16 cellular contexts compared by ENCODE assay signal in genomic region chr14:101968186-101968585, GRCh38. TPM values are rescaled to one million over a fixed set of nuclear protein-coding genes. Genes with fewer than 3 reads are reported as not detected.
DNase-seq lines count a peak whose midpoint lies in the region; ATAC-seq, FAIRE-seq and TF ChIP-seq lines count a peak whose summit lies in the region.
"Had no signal": no experiment of that assay in that cellular context is flagged by ENCODE, and none has a peak within 500 bp of the region (broad histone marks: within the 10 kb centered on the region; RNA-seq: fewer than 3 reads in every experiment).

No MANE protein-coding gene starts in this region.

- CTCF ChIA-PET in activated CD4-positive, alpha-beta T cell treated with anti-CD3 and anti-CD28 coated beads for 36 hours (lab: Charles Lee) = no interaction called here
- CTCF ChIA-PET in K562 (lab: Yijun Ruan, JAX; ENCODE audit: low intra/inter-chr PET ratio) = no interaction called here

- ATAC-seq in activated CD4-positive, alpha-beta T cell treated with anti-CD3 and anti-CD28 coated beads for 36 hours = no peak
- ATAC-seq in K562 (no peak), HG03280 (IDR thresholded peaks at IDR 0.05; ENCODE audit: unreplicated experiment) (no peak)

- TF ChIP-seq POLR2A in K562 (conservative IDR thresholded peaks at IDR 0.05) = no peak

- H3K9ac ChIP-seq in H9 (ENCODE audit: extremely low read depth, insufficient read length, low read length) = no peak overlapping the region
- no peak overlapping the region; a peak in 1 of 4 replicates for H3K9ac ChIP-seq in K562 (ENCODE audit: insufficient read depth in 1 of 2, low read depth in 2 of 2, low read length in 2 of 2)

- H4K91ac ChIP-seq in H9 (ENCODE audit: insufficient read length, low read depth, low read length) = no peak overlapping the region

- H2BK20ac ChIP-seq in H9 (ENCODE audit: low read depth, low read length, poor library complexity, severe bottlenecking) = no peak overlapping the region

- H3K4me2 ChIP-seq in H9 (ENCODE audit: insufficient read depth, insufficient read length, low read length) (no peak overlapping the region), K562 (ENCODE audit: insufficient read depth, low read length) (peak overlapping the region; percentile 1; the same call in 1 of the 2 replicates), osteoblast (ENCODE audit: insufficient read depth, low read length) (peak overlapping the region; percentile 82)

- POLR2A ChIA-PET in activated CD4-positive, alpha-beta T cell treated with anti-CD3 and anti-CD28 coated beads for 36 hours (lab: Charles Lee) = interaction anchor here (0.7 kb wide), 1 partner anchor 101 kb away, joined by 3 read pairs; no protein-coding TSS in a partner anchor
- POLR2A ChIA-PET in K562 (lab: Yijun Ruan, JAX) = interaction anchor here (1.2 to 2.0 kb wide), 2 partner anchors 11 to 261 kb away, joined by 3 to 6 read pairs; no protein-coding TSS in a partner anchor

- H3T11ph ChIP-seq in H9 (ENCODE audit: low read length) = no peak overlapping the region

- H4K5ac ChIP-seq in H9 (ENCODE audit: insufficient read length, low read depth, low read length) = no peak overlapping the region

- no peak overlapping the region for H2BK120ac ChIP-seq in H9 (ENCODE audit: low read depth, low read length, poor library complexity, severe bottlenecking)

- H3K27me3 Mint-ChIP-seq in activated CD4-positive, alpha-beta T cell treated with anti-CD3 and anti-CD28 coated beads for 36 hours = no peaks in the 10 kb centered on the region
- peaks cover 9% of the 10 kb centered on the region for H3K27me3 Mint-ChIP-seq in H9 (ENCODE audit: low read depth)

- no CpG with 5 or more reads among the region's 4 CpGs for WGBS in H9 (ENCODE audit: extremely low coverage, insufficient read length, low lambda C conversion rate)
- 75% methylated on average over 2 of the region's 4 CpGs for WGBS in K562 (ENCODE audit: insufficient coverage, low coverage, missing lambda C conversion rate)

- no peak overlapping the region for H3K4ac ChIP-seq in H9 (ENCODE audit: low read depth, low read length)

- peaks cover 4% of the 10 kb centered on the region for H3K79me1 ChIP-seq in H9 (ENCODE audit: insufficient read depth, low read depth, low read length, poor library complexity, severe bottlenecking)

- intact Hi-C loops in activated CD4-positive, alpha-beta T cell treated with anti-CD3 and anti-CD28 coated beads for 36 hours (cut with DNase I, micrococcal nuclease) = loop anchor here in 1 of 2 experiments (10.0 kb wide), 1 partner anchor 547 kb away; no protein-coding TSS in a partner anchor
- intact Hi-C loops in K562 (cut with micrococcal nuclease) = loop anchor here (10.0 kb wide), 1 partner anchor 537 kb away; the partner anchor contains the start of gene ANKRD9

- H2AFZ ChIP-seq in H9 (ENCODE audit: low read length) = no peak overlapping the region
- no peak overlapping the region for H2AFZ ChIP-seq in K562 (ENCODE audit: low read depth, low read length)
- no peak overlapping the region for H2AFZ ChIP-seq in osteoblast (ENCODE audit: low read length)

- peaks cover 14% of the 10 kb centered on the region for H3K23me2 ChIP-seq in H9 (ENCODE audit: insufficient read length, low read depth, low read length, poor library complexity, severe bottlenecking)

- no peak for TF ChIP-seq EP300 in K562 (IDR thresholded peaks at IDR 0.05; ENCODE audit: low read length)

- no peaks in the 10 kb centered on the region for H4K20me1 ChIP-seq in H9 (ENCODE audit: control insufficient read depth, insufficient read depth, insufficient read length)
- peaks cover 7% of the 10 kb centered on the region; the same call in 1 of the 2 replicates for H4K20me1 ChIP-seq in K562 (replicated peaks; ENCODE audit: control insufficient read depth, insufficient read depth, low read length)
- H4K20me1 ChIP-seq in osteoblast (ENCODE audit: insufficient read depth, low read length) = peaks cover 15% of the 10 kb centered on the region

- H3K4me1 Mint-ChIP-seq in activated CD4-positive, alpha-beta T cell treated with anti-CD3 and anti-CD28 coated beads for 36 hours = peaks cover 55% of the 10 kb centered on the region
- peaks cover 24 to 26% of the 10 kb centered on the region in 2 experiments for H3K4me1 Mint-ChIP-seq in H9

- H3K9me3 ChIP-seq in H9 (ENCODE audit: control insufficient read depth, low read depth, low read length) (no peaks in the 10 kb centered on the region), K562 (replicated peaks; ENCODE audit: control insufficient read depth, insufficient read depth, low read depth, low read length) (no peaks in the 10 kb centered on the region), osteoblast (ENCODE audit: low read depth, low read length) (no peaks in the 10 kb centered on the region)
- H3K9me3 ChIP-seq: tibial artery had no signal

- H3K79me2 ChIP-seq in H9 (ENCODE audit: insufficient read depth, low read length) (peaks cover 41% of the 10 kb centered on the region; the same call in 1 of the 2 replicates), K562 (ENCODE audit: control insufficient read depth, insufficient read depth, low read length) (peaks cover 83% of the 10 kb centered on the region), osteoblast (ENCODE audit: insufficient read depth, low read length) (peaks cover 81% of the 10 kb centered on the region)

- H4K8ac ChIP-seq in H9 (replicated peaks; ENCODE audit: insufficient read length, low read depth, low read length) = no peak overlapping the region

- peak overlapping the region; percentile 14 for H3K27ac Mint-ChIP-seq in activated CD4-positive, alpha-beta T cell treated with anti-CD3 and anti-CD28 coated beads for 36 hours
- peak overlapping the region; percentile 3 to 59 (median 39); a peak in 3 of 7 replicates for H3K27ac Mint-ChIP-seq in H9

- in situ Hi-C loops in K562 (cut with MboI) = no loop called here

- no TSS peak for BruUV-seq in K562 (replicated peaks; lab: Mats Ljungman, UMichigan)

- TF ChIP-seq CTCF in H9 (conservative IDR thresholded peaks at IDR 0.05) = no peak
- TF ChIP-seq CTCF in K562 (IDR thresholded peaks at IDR 0.05 in 2 of 3, conservative IDR thresholded peaks at IDR 0.05 in 1 of 3; ENCODE audit: insufficient read depth in 2 of 3, low read depth in 1 of 3, low read length in 3 of 3) = no peak
- TF ChIP-seq CTCF in osteoblast (IDR thresholded peaks at IDR 0.05; ENCODE audit: extremely low read depth, low read depth, low read length) = no peak

- H3K9me3 Mint-ChIP-seq in activated CD4-positive, alpha-beta T cell treated with anti-CD3 and anti-CD28 coated beads for 36 hours (ENCODE audit: low read depth) = no peaks in the 10 kb centered on the region
- H3K9me3 Mint-ChIP-seq in H9 = no peaks in the 10 kb centered on the region

- peaks cover 37% of the 10 kb centered on the region for H3K36me3 ChIP-seq in K562 (ENCODE audit: control insufficient read depth, insufficient read depth, low read length)
- peaks cover 26% of the 10 kb centered on the region for H3K36me3 ChIP-seq in osteoblast (ENCODE audit: insufficient read depth, low read length)

- H3K18ac ChIP-seq in H9 (ENCODE audit: insufficient read length, low read depth, low read length) = no peak overlapping the region

- H3K36me3 Mint-ChIP-seq in activated CD4-positive, alpha-beta T cell treated with anti-CD3 and anti-CD28 coated beads for 36 hours (ENCODE audit: low read depth) = peaks cover 19% of the 10 kb centered on the region
- H3K36me3 Mint-ChIP-seq in H9 (ENCODE audit: insufficient read depth in 1 of 3, low read depth in 3 of 3) = peaks cover 12 to 24% (median 19%) of the 10 kb centered on the region in 3 experiments

- H2AK5ac ChIP-seq in H9 (ENCODE audit: insufficient read length, low read length) = no peak overlapping the region

- H3K4me3 Mint-ChIP-seq in activated CD4-positive, alpha-beta T cell treated with anti-CD3 and anti-CD28 coated beads for 36 hours = no peak overlapping the region
- H3K4me3 Mint-ChIP-seq in H9 = peak overlapping the region in 1 of 2 experiments; percentile 7; a peak in 1 of 5 replicates

- H2BK5ac ChIP-seq in H9 (ENCODE audit: insufficient read length, low read length) = no peak overlapping the region

- H3K4me3 ChIP-seq in K562 = no peak overlapping the region
- no peak overlapping the region for H3K4me3 ChIP-seq in osteoblast (ENCODE audit: insufficient read depth, low read length)
- H3K4me3 ChIP-seq: skin epidermis, tibial artery had no signal

- H3K27me3 ChIP-seq in H9 (ENCODE audit: insufficient read depth, low read length) = peaks cover 2% of the 10 kb centered on the region; the same call in 1 of the 2 replicates
- H3K27me3 ChIP-seq in K562 (ENCODE audit: control insufficient read depth in 2 of 2, insufficient read depth in 2 of 2, low read length in 2 of 2) = no peaks in the 10 kb centered on the region
- H3K27me3 ChIP-seq in osteoblast (ENCODE audit: insufficient read depth, low read length) = no peaks in the 10 kb centered on the region
- H3K27me3 ChIP-seq: tibial artery had no signal

- no peak overlapping the region for H2BK12ac ChIP-seq in H9 (ENCODE audit: insufficient read length, low read depth, low read length)

- H3K23ac ChIP-seq in H9 (ENCODE audit: insufficient read length, low read depth, low read length) = no peak overlapping the region

- no peak for DNase-seq in activated CD4-positive, alpha-beta T cell treated with anti-CD3 and anti-CD28 coated beads for 36 hours
- DNase-seq in activated CD4-positive, alpha-beta T cell treated with anti-CD3 and anti-CD28 coated beads for 48 hours = no peak
- DNase-seq in H9 = no peak
- no peak for DNase-seq in K562 (ENCODE audit: extremely low read depth in 1 of 4, low spot score in 3 of 4)
- DNase-seq in osteoblast (ENCODE audit: insufficient read length, low spot score, missing footprints) = no peak
- no peak for DNase-seq in DMS153 (lab: John Stamatoyannopoulos, UW)
- no peak for DNase-seq in SKM-1 (lab: John Stamatoyannopoulos, UW; ENCODE audit: unreplicated experiment)
- DNase-seq: ACHN; activated CD4-positive, alpha-beta T cell treated with anti-CD3 and anti-CD28 coated beads for 4 hours; dermis blood vessel endothelial cell; foreskin melanocyte; islet precursor cell; NCI-H1930; tibial artery had no signal

- FAIRE-seq in K562 (lab: Jason Lieb, UNC) = no peak

- H2BK15ac ChIP-seq in H9 (ENCODE audit: low read depth, low read length) = no peak overlapping the region

- H3K9me1 ChIP-seq in K562 (ENCODE audit: control insufficient read depth, insufficient read depth, low read length) = no peaks in the 10 kb centered on the region

- H3K56ac ChIP-seq in H9 (ENCODE audit: insufficient read length, low read depth, low read length) = no peak overlapping the region

- H3K27ac ChIP-seq in H9 (ENCODE audit: insufficient read length, low read depth, low read length) = no peak overlapping the region
- H3K27ac ChIP-seq in K562 (ENCODE audit: extremely low read depth, low read depth, low read length) = no peak overlapping the region
- H3K27ac ChIP-seq in osteoblast (ENCODE audit: low read depth, low read length) = peak overlapping the region; percentile 92
- H3K27ac ChIP-seq: tibial artery had no signal

- TF ChIP-seq RAD21 in K562 (CRISPR knock-in tag; conservative IDR thresholded peaks at IDR 0.05 in 1 of 2, IDR thresholded peaks at IDR 0.05 in 1 of 2) = no peak

- H3K14ac ChIP-seq in H9 (ENCODE audit: insufficient read depth, low read length) = no peak overlapping the region

- H3K4me1 ChIP-seq in H9 (ENCODE audit: insufficient read depth, low read length) (no peaks in the 10 kb centered on the region; the same call in 1 of the 2 replicates), K562 (replicated peaks in 1 of 2; ENCODE audit: control insufficient read depth in 2 of 2, insufficient read depth in 2 of 2, low read length in 2 of 2) (peaks cover 21% of the 10 kb centered on the region in 2 experiments; a peak in 4 of 5 replicates), osteoblast (ENCODE audit: insufficient read depth, low read length) (peaks cover 42% of the 10 kb centered on the region)

RNA-seq across cellular contexts. Expression of gene DYNC1H1, which starts 3.8 kb away (rescaled TPM):
- 100 to 1,000 TPM; 283 to 293 TPM for total RNA-seq in activated CD4-positive, alpha-beta T cell treated with anti-CD3 and anti-CD28 coated beads for 36 hours
- 319 and 359 TPM in 2 replicates for total RNA-seq in H9 (2021)
- 696 and 788 TPM in 2 replicates for total RNA-seq in K562 (2011; cell fraction: chromatin; rRNA removed; ENCODE audit: low replicate concordance)
- 257 and 323 TPM in 2 replicates for total RNA-seq in K562 (2011; cell fraction: nucleolus; rRNA removed)
- total RNA-seq in K562 (2011; cell fraction: nucleoplasm; rRNA removed) = 362 and 396 TPM in 2 replicates
- 193 and 202 TPM in 2 replicates for total RNA-seq in K562 (2014; rRNA removed)
- 126 and 128 TPM in 2 replicates for total RNA-seq in K562 (2014; rRNA removed; fragmentation: Illumina TruSeq; extraction: Trizol)
- 115 and 120 TPM in 2 replicates for total RNA-seq in K562 (2015; rRNA removed; fragmentation: Illumina TruSeq; extraction: Trizol)
- total RNA-seq in K562 (2021) = 320 and 335 TPM in 2 replicates
- polyA plus RNA-seq in K562 (2011; rRNA removed) = 52.4 and 68.0 TPM in 2 replicates
- polyA plus RNA-seq in K562 (2011; cell fraction: cytosol; rRNA removed) = 95.8 and 115 TPM in 2 replicates
- polyA plus RNA-seq in K562 (2011; cell fraction: nucleus; rRNA removed) = 211 and 277 TPM in 2 replicates
- polyA plus RNA-seq in K562 (2012) = 149 and 168 TPM in 2 replicates
- polyA plus RNA-seq in K562 (2014; fragmentation: Illumina TruSeq; extraction: Trizol) = 144 and 150 TPM in 2 replicates
- polyA plus RNA-seq in K562 (2014; fragmentation: Nextera tagmentation; extraction: Ambion mirVana) = 10 to 100 TPM; 31.9 to 35.9 TPM
- 85.1 and 95.4 TPM in 2 replicates for polyA plus RNA-seq in K562 (2014; rRNA removed)
- 267 and 271 TPM in 2 replicates for polyA minus RNA-seq in K562 (2011; rRNA and poly(A)+ RNA removed)
- 299 and 452 TPM in 2 replicates for polyA minus RNA-seq in K562 (2011; cell fraction: cytosol; rRNA and poly(A)+ RNA removed)
- 110 and 238 TPM in 2 replicates for polyA minus RNA-seq in K562 (2011; cell fraction: nucleus; rRNA and poly(A)+ RNA removed)
- total RNA-seq in osteoblast = 332 and 340 TPM in 2 replicates
